In the genomic region with DNA sequence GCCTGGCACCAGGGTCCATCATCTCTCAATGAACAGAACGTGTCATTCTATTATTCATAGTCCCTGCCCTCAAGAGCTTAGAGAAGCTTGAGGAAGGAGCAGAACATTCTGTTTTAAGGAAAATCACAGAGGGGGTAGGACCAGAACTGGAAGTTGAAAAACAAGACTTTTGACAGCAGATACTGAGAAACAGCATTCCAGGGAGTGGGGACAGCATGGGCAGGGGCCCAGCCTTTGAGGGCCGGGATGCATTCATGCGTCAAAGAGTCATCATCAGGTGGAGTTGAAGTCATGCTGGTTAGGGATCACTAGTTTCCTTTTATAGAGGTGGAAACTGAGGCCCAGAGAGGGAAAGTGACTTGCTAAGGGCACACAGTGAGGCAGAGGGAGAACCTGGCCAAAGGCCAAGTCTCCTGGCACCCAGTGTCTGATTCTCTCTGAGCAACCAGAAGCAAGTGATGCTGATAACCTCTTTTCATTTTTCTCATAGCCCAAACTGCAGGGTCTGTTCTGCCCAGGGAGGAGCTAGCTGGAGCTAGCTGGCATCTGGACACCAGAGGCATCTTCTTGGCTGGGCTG, we compare ENCODE assay signal across 11 cellular contexts. TPM values are rescaled to one million over a fixed set of nuclear protein-coding genes. Genes with fewer than 3 reads are reported as not detected.
DNase-seq lines count a peak whose midpoint lies in the region; ATAC-seq lines count a peak whose summit lies in the region.
"Had no signal": no experiment of that assay in that cellular context is flagged by ENCODE, and none has a peak within 500 bp of the region (broad histone marks: within the 10 kb centered on the region; RNA-seq: fewer than 3 reads in every experiment).

No MANE protein-coding gene starts in this region.

- no peaks in the 10 kb centered on the region for H3K27me3 ChIP-seq in muscle layer of duodenum (ENCODE audit: low read depth, low read length)
- H3K27me3 ChIP-seq: ovary had no signal

- peak overlapping the region; percentile 76 for H3K27ac Mint-ChIP-seq in stimulated activated naive CD8-positive, alpha-beta T cell treated with anti-CD3 and anti-CD28 coated beads, Interleukin-15, Interleukin-2, amounts not matched to agents 100 ng/mL and 50 ng/mL, for 24 hours
- peak overlapping the region; percentile 84 for H3K27ac Mint-ChIP-seq in activated T-helper 2 cell treated with anti-CD3 and anti-CD28 coated beads, Interferon-gamma antibody, Interleukin-2, Interleukin-4, amounts not matched to agents 10 μg/mL and 5 μg/mL and 100 μg/mL, durations not matched to agents 14 hours and 24 hours and 36 hours

- H3K9me3 ChIP-seq in muscle layer of duodenum (ENCODE audit: control insufficient read depth in 1 of 2, low read length in 2 of 2), result no peaks in the 10 kb centered on the region
- H3K9me3 ChIP-seq: ovary had no signal

- no peak overlapping the region for H3K4me3 Mint-ChIP-seq in stimulated activated naive CD8-positive, alpha-beta T cell treated with anti-CD3 and anti-CD28 coated beads, Interleukin-15, Interleukin-2, amounts not matched to agents 100 ng/mL and 50 ng/mL, for 24 hours
- H3K4me3 Mint-ChIP-seq in activated T-helper 2 cell treated with anti-CD3 and anti-CD28 coated beads, Interferon-gamma antibody, Interleukin-2, Interleukin-4, amounts not matched to agents 10 μg/mL and 5 μg/mL and 100 μg/mL, durations not matched to agents 14 hours and 24 hours and 36 hours (ENCODE audit: low read depth), result peak overlapping the region; percentile 79

- peak overlapping the region; percentile 77 for H3K27ac ChIP-seq in muscle layer of duodenum (ENCODE audit: low read length)

- ATAC-seq in stimulated activated naive CD8-positive, alpha-beta T cell treated with anti-CD3 and anti-CD28 coated beads, Interleukin-15, Interleukin-2, amounts not matched to agents 100 U/mL and 50 U/mL, for 24 hours, result no peak
- no peak for ATAC-seq in GM19467 (IDR thresholded peaks at IDR 0.05; ENCODE audit: unreplicated experiment)
- ATAC-seq in HG03280 (IDR thresholded peaks at IDR 0.05; ENCODE audit: unreplicated experiment), result no peak

- peaks cover 27 to 41% of the 10 kb centered on the region in 2 donors for H3K4me1 ChIP-seq in muscle layer of duodenum (ENCODE audit: control insufficient read depth in 1 of 2, insufficient read depth in 2 of 2, low read length in 2 of 2)

- DNase-seq in stimulated activated naive CD8-positive, alpha-beta T cell treated with anti-CD3 and anti-CD28 coated beads, Interleukin-15, Interleukin-2, amounts not matched to agents 100 U/mL and 50 U/mL, for 24 hours, result no peak
- DNase-seq in activated T-helper 2 cell treated with anti-CD3 and anti-CD28 coated beads, Interferon-gamma antibody, Interleukin-2, Interleukin-4, amounts not matched to agents 10 μg/mL and 5 μg/mL and 100 μg/mL, durations not matched to agents 14 hours and 24 hours and 36 hours (ENCODE audit: low spot score), result no peak
- DNase-seq in HuH-7.5 (ENCODE audit: low spot score), result no peak
- no peak for DNase-seq in epidermal melanocyte (ENCODE audit: insufficient read length, low spot score)
- DNase-seq: activated effector memory CD4-positive, alpha-beta T cell treated with Interleukin-2 at 50 U/mL for 16 hours had no signal

- no peaks in the 10 kb centered on the region for H3K36me3 Mint-ChIP-seq in stimulated activated naive CD8-positive, alpha-beta T cell treated with anti-CD3 and anti-CD28 coated beads, Interleukin-15, Interleukin-2, amounts not matched to agents 100 ng/mL and 50 ng/mL, for 24 hours (ENCODE audit: low read depth)
- H3K36me3 Mint-ChIP-seq in activated T-helper 2 cell treated with anti-CD3 and anti-CD28 coated beads, Interferon-gamma antibody, Interleukin-2, Interleukin-4, amounts not matched to agents 10 μg/mL and 5 μg/mL and 100 μg/mL, durations not matched to agents 14 hours and 24 hours and 36 hours (ENCODE audit: low read depth), result no peaks in the 10 kb centered on the region

- H3K9me3 Mint-ChIP-seq in stimulated activated naive CD8-positive, alpha-beta T cell treated with anti-CD3 and anti-CD28 coated beads, Interleukin-15, Interleukin-2, amounts not matched to agents 100 ng/mL and 50 ng/mL, for 24 hours, result no peaks in the 10 kb centered on the region
- no peaks in the 10 kb centered on the region for H3K9me3 Mint-ChIP-seq in activated T-helper 2 cell treated with anti-CD3 and anti-CD28 coated beads, Interferon-gamma antibody, Interleukin-2, Interleukin-4, amounts not matched to agents 10 μg/mL and 5 μg/mL and 100 μg/mL, durations not matched to agents 14 hours and 24 hours and 36 hours
- H3K9me3 Mint-ChIP-seq: stimulated activated naive CD8-positive, alpha-beta T cell treated with anti-CD3 and anti-CD28 coated beads, Interleukin-15, amount 100 ng/mL, for 72 hours had no signal

- H3K4me1 Mint-ChIP-seq in stimulated activated naive CD8-positive, alpha-beta T cell treated with anti-CD3 and anti-CD28 coated beads, Interleukin-15, Interleukin-2, amounts not matched to agents 100 ng/mL and 50 ng/mL, for 24 hours (ENCODE audit: low read depth), result peaks cover 42% of the 10 kb centered on the region
- peaks cover 49% of the 10 kb centered on the region for H3K4me1 Mint-ChIP-seq in activated T-helper 2 cell treated with anti-CD3 and anti-CD28 coated beads, Interferon-gamma antibody, Interleukin-2, Interleukin-4, amounts not matched to agents 10 μg/mL and 5 μg/mL and 100 μg/mL, durations not matched to agents 14 hours and 24 hours and 36 hours (ENCODE audit: low read depth)

- no peaks in the 10 kb centered on the region for H3K36me3 ChIP-seq in muscle layer of duodenum (ENCODE audit: control insufficient read depth in 1 of 2, insufficient read depth in 2 of 2, low read length in 2 of 2)
- H3K36me3 ChIP-seq: ovary had no signal

- no peaks in the 10 kb centered on the region for H3K27me3 Mint-ChIP-seq in stimulated activated naive CD8-positive, alpha-beta T cell treated with anti-CD3 and anti-CD28 coated beads, Interleukin-15, Interleukin-2, amounts not matched to agents 100 ng/mL and 50 ng/mL, for 24 hours
- H3K27me3 Mint-ChIP-seq in activated T-helper 2 cell treated with anti-CD3 and anti-CD28 coated beads, Interferon-gamma antibody, Interleukin-2, Interleukin-4, amounts not matched to agents 10 μg/mL and 5 μg/mL and 100 μg/mL, durations not matched to agents 14 hours and 24 hours and 36 hours (ENCODE audit: low read depth), result no peaks in the 10 kb centered on the region
- H3K27me3 Mint-ChIP-seq: stimulated activated naive CD8-positive, alpha-beta T cell treated with anti-CD3 and anti-CD28 coated beads, Interleukin-15, amount 100 ng/mL, for 72 hours had no signal

- no peak overlapping the region for H3K4me3 ChIP-seq in muscle layer of duodenum (ENCODE audit: low read depth in 1 of 2, low read length in 2 of 2)
- H3K4me3 ChIP-seq: ovary had no signal

- intact Hi-C loops in activated T-helper 2 cell treated with anti-CD3 and anti-CD28 coated beads, Interferon-gamma antibody, Interleukin-2, Interleukin-4, amounts not matched to agents 10 μg/mL and 5 μg/mL and 100 μg/mL, durations not matched to agents 14 hours and 24 hours and 36 hours (cut with micrococcal nuclease), result no loop called here

RNA-seq across cellular contexts. Expression of a gene that starts 41.5 kb away (rescaled TPM):
- total RNA-seq in activated T-helper 2 cell treated with anti-CD3 and anti-CD28 coated beads, Interferon-gamma antibody, Interleukin-2, Interleukin-4, amounts not matched to agents 10 μg/mL and 5 μg/mL and 100 μg/mL, durations not matched to agents 14 hours and 24 hours and 36 hours, result 44.5 and 48.9 TPM in 2 replicates
